ENCODE assay signal across 8 cellular contexts in the genomic region with DNA sequence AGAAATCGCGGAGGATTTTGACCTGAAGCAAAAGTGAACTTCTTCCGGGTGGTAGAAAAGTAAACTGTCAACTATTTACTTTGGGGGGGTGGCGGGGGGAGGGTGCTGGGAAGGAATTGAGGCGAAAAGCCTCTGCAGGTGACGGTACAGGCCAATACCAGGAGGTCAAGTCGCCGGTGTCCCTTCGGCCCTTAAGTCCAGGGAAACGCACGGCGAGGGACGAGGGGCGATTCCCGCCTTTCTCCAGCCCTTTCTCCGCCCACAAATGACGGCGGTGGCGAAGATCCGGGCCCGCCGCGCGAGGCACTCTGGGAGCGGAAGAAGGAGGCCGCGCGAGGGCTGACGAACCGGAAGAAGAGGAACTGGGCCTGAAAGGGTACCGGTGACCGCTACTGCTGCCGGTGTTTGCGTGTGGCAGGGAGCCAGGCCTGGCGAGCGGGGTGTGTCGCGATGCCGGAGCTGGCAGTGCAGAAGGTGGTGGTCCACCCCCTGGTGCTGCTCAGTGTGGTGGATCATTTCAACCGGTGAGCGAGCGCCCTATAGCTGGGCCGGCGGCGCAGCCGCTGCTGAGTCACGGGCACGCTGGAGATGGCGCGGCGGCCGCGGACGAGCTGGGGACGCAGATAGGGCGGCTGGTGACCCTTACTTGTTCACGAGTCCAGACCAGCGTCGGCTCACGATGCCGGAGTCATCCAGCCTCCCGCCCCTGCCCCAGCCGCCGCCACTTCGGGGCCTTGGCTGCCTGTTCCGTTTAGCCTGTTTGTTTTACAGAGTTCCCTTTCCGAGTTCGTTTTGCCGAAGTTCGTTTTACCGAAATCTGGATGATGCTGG. TPM values are rescaled to one million over a fixed set of nuclear protein-coding genes. Genes with fewer than 3 reads are reported as not detected.
DNase-seq lines count a peak whose midpoint lies in the region; ATAC-seq, FAIRE-seq and TF ChIP-seq lines count a peak whose summit lies in the region.

A gene (plus strand): TSS at position 350 of the 831 bp plus-strand sequence. CDS start 101 bp downstream, at position 451.

- H3K4me3 Mint-ChIP-seq in natural killer cell treated with Interleukin-12 subunit alpha and Interleukin-12 subunit beta and Interleukin-15 and Interleukin-18, amount 100 ng/mL, for 72 hours = peak within 1 kb of the TSS; percentile 94

- TF ChIP-seq POLR2A in H54 (IDR thresholded peaks at IDR 0.05; ENCODE audit: low read depth, low read length) = peak; percentile 66

- FAIRE-seq in H54 (lab: Jason Lieb, UNC) = no peak

- H3K27ac Mint-ChIP-seq in natural killer cell treated with Interleukin-12 subunit alpha and Interleukin-12 subunit beta and Interleukin-15 and Interleukin-18, amount 100 ng/mL, for 72 hours = peak within 1 kb of the TSS; percentile 94 to 99

- peaks cover 14 to 22% of the 10 kb centered on the region in 2 donors for H3K4me1 Mint-ChIP-seq in natural killer cell treated with Interleukin-12 subunit alpha and Interleukin-12 subunit beta and Interleukin-15 and Interleukin-18, amount 100 ng/mL, for 72 hours (ENCODE audit: low read depth in 2 of 2)

- no peak for TF ChIP-seq CTCF in fibroblast of pulmonary artery (IDR thresholded peaks at IDR 0.05; ENCODE audit: low read length, missing control alignments)

- DNase-seq in ELF-1 (ENCODE audit: low read depth, low spot score) (peak; percentile 95), H54 (ENCODE audit: insufficient read length, low spot score) (peak; percentile 87), LoVo (ENCODE audit: low spot score) (peak; percentile 92), SHP77 (lab: John Stamatoyannopoulos, UW) (peak; percentile 94), fibroblast of pulmonary artery (ENCODE audit: low read depth) (peak; percentile 89)
- peak; percentile 86 for DNase-seq in activated effector memory CD4-positive, alpha-beta T cell treated with Interleukin-2 at 50 U/mL for 16 hours
- DNase-seq in natural killer cell treated with Interleukin-12 subunit alpha and Interleukin-12 subunit beta and Interleukin-15 and Interleukin-18, amount 100 ng/mL, for 72 hours (ENCODE audit: low spot score) = peak; percentile 91
- DNase-seq in stimulated activated naive CD4-positive, alpha-beta T cell treated with Interleukin-2 at 50 U/mL for 16 hours (lab: John Stamatoyannopoulos, UW) = peak; percentile 88

- no peaks in the 10 kb centered on the region for H3K9me3 Mint-ChIP-seq in natural killer cell treated with Interleukin-12 subunit alpha and Interleukin-12 subunit beta and Interleukin-15 and Interleukin-18, amount 100 ng/mL, for 72 hours

- ATAC-seq in natural killer cell treated with Interleukin-12 subunit alpha and Interleukin-12 subunit beta and Interleukin-15 and Interleukin-18, amount 100 ng/mL, for 72 hours = peak; percentile 96 to 98

- peak within 1 kb of the TSS; percentile 98 for H3K4me3 ChIP-seq in fibroblast of pulmonary artery (replicated peaks; ENCODE audit: low read depth, low read length)

- H3K27me3 Mint-ChIP-seq in natural killer cell treated with Interleukin-12 subunit alpha and Interleukin-12 subunit beta and Interleukin-15 and Interleukin-18, amount 100 ng/mL, for 72 hours = no peaks in the 10 kb centered on the region

- H3K36me3 Mint-ChIP-seq in natural killer cell treated with Interleukin-12 subunit alpha and Interleukin-12 subunit beta and Interleukin-15 and Interleukin-18, amount 100 ng/mL, for 72 hours = peaks cover 10% of the 10 kb centered on the region

RNA-seq across cellular contexts. Expression of the gene that starts here (rescaled TPM):
- total RNA-seq in natural killer cell treated with Interleukin-12 subunit alpha and Interleukin-12 subunit beta and Interleukin-15 and Interleukin-18, amount 100 ng/mL, for 72 hours = 100 to 1,000 TPM; 116 to 117 TPM

Comparison
In these comparisons a context has a peak if more than half of its experiments do, and no peak if none do; other contexts are left out.
1. Peak in every context shown above with its lines: DNase-seq, ATAC-seq and H3K4me3 ChIP-seq.